In genomic region chr1:215643592-215644321, GRCh38 we compare ENCODE assay signal across 27 cellular contexts.
"Had no signal": no experiment of that assay in that cellular context is flagged by ENCODE, and none has a peak within 500 bp of the region (broad histone marks: within the 10 kb centered on the region; RNA-seq: fewer than 3 reads in every experiment).

No MANE protein-coding gene starts in this region.

- H3K4me1 Mint-ChIP-seq: immature natural killer cell; mesothelial cell of epicardium; naive B cell; neural crest cell; stimulated activated effector memory CD8-positive, alpha-beta T cell treated with anti-CD3 and anti-CD28 coated beads, Interleukin-12 subunit alpha, Interleukin-12 subunit beta, amount 100 ng/mL, for 72 hours had no signal

- H3K4me3 Mint-ChIP-seq: dendritic cell treated with granulocyte-macrophage colony-stimulating factor and Interleukin-4, amounts not matched to agents 40 ng/mL and 50 ng/mL, for 4 days; effector memory CD8-positive, alpha-beta T cell; immature natural killer cell; mesothelial cell of epicardium; naive B cell; natural killer cell treated with Interleukin-12 subunit alpha and Interleukin-12 subunit beta and Interleukin-15 and Interleukin-18, amount 100 ng/mL, for 72 hours; neural crest cell; stimulated activated effector memory CD8-positive, alpha-beta T cell treated with anti-CD3 and anti-CD28 coated beads, Interleukin-12 subunit alpha, Interleukin-12 subunit beta, amount 100 ng/mL, for 72 hours had no signal

- H3K27ac Mint-ChIP-seq: dendritic cell treated with granulocyte-macrophage colony-stimulating factor and Interleukin-4, amounts not matched to agents 40 ng/mL and 50 ng/mL, for 4 days; effector memory CD8-positive, alpha-beta T cell; immature natural killer cell; mesothelial cell of epicardium; natural killer cell treated with Interleukin-12 subunit alpha and Interleukin-12 subunit beta and Interleukin-15 and Interleukin-18, amount 100 ng/mL, for 72 hours; stimulated activated effector memory CD8-positive, alpha-beta T cell treated with anti-CD3 and anti-CD28 coated beads, Interleukin-12 subunit alpha, Interleukin-12 subunit beta, amount 100 ng/mL, for 72 hours had no signal

- ATAC-seq: effector memory CD8-positive, alpha-beta T cell; mucosa of descending colon; natural killer cell treated with Interleukin-12 subunit alpha and Interleukin-12 subunit beta and Interleukin-15 and Interleukin-18, amount 100 ng/mL, for 72 hours; stimulated activated effector memory CD8-positive, alpha-beta T cell treated with anti-CD3 and anti-CD28 coated beads, Interleukin-12 subunit alpha, Interleukin-12 subunit beta, amount 100 ng/mL, for 72 hours had no signal

- DNase-seq: effector memory CD8-positive, alpha-beta T cell; erythroblast; esophagus squamous epithelium; hypothalamus; immature natural killer cell; islet precursor cell; kidney glomerular epithelial cell; mesenchymal stem cell; mucosa of descending colon; naive B cell; pancreas; sigmoid colon; stimulated activated CD4-positive, alpha-beta T cell treated with anti-CD3 and anti-CD28 coated beads, Interleukin-2, amount 100 ng/mL, for 24 hours; stimulated activated CD4-positive, alpha-beta T cell treated with anti-CD3 and anti-CD28 coated beads, Interleukin-4, amount 100 ng/mL, for 24 hours; stimulated activated naive CD4-positive, alpha-beta T cell treated with Interleukin-2 at 50 U/mL for 16 hours; stomach; thyroid gland had no signal

- H3K36me3 Mint-ChIP-seq: immature natural killer cell; mesothelial cell of epicardium; naive B cell; natural killer cell treated with Interleukin-12 subunit alpha and Interleukin-12 subunit beta and Interleukin-15 and Interleukin-18, amount 100 ng/mL, for 72 hours; stimulated activated effector memory CD8-positive, alpha-beta T cell treated with anti-CD3 and anti-CD28 coated beads, Interleukin-12 subunit alpha, Interleukin-12 subunit beta, amount 100 ng/mL, for 72 hours had no signal

- H3K9me3 Mint-ChIP-seq: dendritic cell treated with granulocyte-macrophage colony-stimulating factor and Interleukin-4, amounts not matched to agents 40 ng/mL and 50 ng/mL, for 4 days; neural crest cell had no signal

- H3K4me3 ChIP-seq: esophagus squamous epithelium, mucosa of descending colon, pancreas, sigmoid colon, stomach, thyroid gland, vagina had no signal

- H3K27ac ChIP-seq: esophagus squamous epithelium, neutrophil, pancreas, sigmoid colon, stomach, thyroid gland, vagina had no signal

- H3K4me1 ChIP-seq: esophagus squamous epithelium, pancreas, sigmoid colon, stomach, thyroid gland, vagina had no signal

- H3K36me3 ChIP-seq: esophagus squamous epithelium, neutrophil, pancreas, sigmoid colon, stomach, thyroid gland, vagina had no signal

- H3K27me3 ChIP-seq: esophagus squamous epithelium, neutrophil, pancreas, sigmoid colon, stomach, thyroid gland, vagina had no signal

- H3K27me3 Mint-ChIP-seq: dendritic cell treated with granulocyte-macrophage colony-stimulating factor and Interleukin-4, amounts not matched to agents 40 ng/mL and 50 ng/mL, for 4 days; effector memory CD8-positive, alpha-beta T cell; naive B cell; natural killer cell treated with Interleukin-12 subunit alpha and Interleukin-12 subunit beta and Interleukin-15 and Interleukin-18, amount 100 ng/mL, for 72 hours had no signal

- FAIRE-seq: colon, endometrium, frontal cortex, pancreas had no signal

- H3K9me3 ChIP-seq: esophagus squamous epithelium, mucosa of descending colon, neutrophil, pancreas, sigmoid colon, stomach, thyroid gland, vagina had no signal
